7 cellular contexts compared by ENCODE assay signal in the genomic region with DNA sequence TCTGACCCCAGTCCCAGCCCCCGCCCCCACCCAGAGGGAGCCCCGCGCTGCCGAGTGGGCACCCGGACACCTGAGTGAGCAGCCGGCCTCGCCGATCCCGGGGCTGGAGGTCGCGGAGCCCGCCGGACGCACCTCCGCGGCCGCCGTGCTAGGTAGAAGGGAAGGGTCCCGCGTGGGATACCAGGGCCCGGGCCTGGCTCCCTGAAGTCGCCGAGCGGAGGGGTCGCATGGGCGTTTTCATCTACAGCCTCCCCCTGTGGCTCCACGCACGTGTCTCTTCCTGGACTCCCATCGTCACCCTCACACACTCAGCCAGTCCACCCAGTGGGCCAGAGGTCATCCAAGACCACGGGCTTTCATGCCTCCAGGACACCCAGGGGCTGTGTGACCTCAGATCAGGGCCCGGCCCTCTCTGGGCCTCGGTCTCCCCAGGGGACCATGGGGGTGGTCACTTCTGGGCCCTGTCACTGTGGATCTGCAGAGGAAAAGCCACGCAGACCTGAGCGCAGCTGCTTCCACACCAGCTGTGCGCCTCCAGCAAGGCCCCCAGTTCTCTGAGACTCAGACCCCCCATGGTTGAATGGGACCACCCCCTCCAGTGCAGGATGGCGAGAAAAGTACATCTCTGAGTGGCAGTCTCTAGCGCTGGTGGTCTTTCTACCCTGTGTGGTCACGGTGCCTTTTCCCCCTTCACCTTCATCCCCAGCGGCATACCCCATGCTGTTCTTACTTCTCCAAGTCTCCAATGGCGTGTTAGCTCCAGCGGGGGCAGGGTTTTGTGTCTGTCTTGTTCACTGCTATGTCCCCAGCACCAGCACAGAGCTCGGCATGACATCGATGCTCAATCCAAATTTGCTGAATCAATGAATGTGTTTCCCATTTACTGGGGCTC. TPM values are rescaled to one million over a fixed set of nuclear protein-coding genes. Genes with fewer than 3 reads are reported as not detected.
DNase-seq lines count a peak whose midpoint lies in the region; ATAC-seq and TF ChIP-seq lines count a peak whose summit lies in the region.

No MANE protein-coding gene starts in this region.

- H3K27me3 ChIP-seq in cardiac muscle cell (no peaks in the 10 kb centered on the region), sigmoid colon (no peaks in the 10 kb centered on the region)

- no peak overlapping the region for H3K27ac ChIP-seq in cardiac muscle cell
- H3K27ac ChIP-seq in sigmoid colon = peak overlapping the region; percentile 70 to 89 (median 87)

- H3K4me3 Mint-ChIP-seq in HFFc6 (peak overlapping the region; percentile 81), WTC11 (peak overlapping the region; percentile 89)

- no peak for TF ChIP-seq EP300 in sigmoid colon (IDR thresholded peaks at IDR 0.05)

- WGBS in sigmoid colon, 2 donors = 14 to 18% methylated on average over 43 of the region's 43 CpGs

- intact Hi-C loops in sigmoid colon (cut with DNase I) = no loop called here

- H3K36me3 ChIP-seq in cardiac muscle cell = no peaks in the 10 kb centered on the region
- no peaks in the 10 kb centered on the region for H3K36me3 ChIP-seq in sigmoid colon

- POLR2A ChIA-PET in WTC11 (lab: Charles Lee) = no interaction called here

- H3K9me3 Mint-ChIP-seq in HFFc6 (no peaks in the 10 kb centered on the region), WTC11 (no peaks in the 10 kb centered on the region)

- peak; percentile 11; the same call in 1 of the 2 replicates for ATAC-seq in WTC11

- H3K4me1 Mint-ChIP-seq in HFFc6 (ENCODE audit: low read depth) = peaks cover 44% of the 10 kb centered on the region
- H3K4me1 Mint-ChIP-seq in WTC11 = peaks cover 50% of the 10 kb centered on the region

- H3K27me3 Mint-ChIP-seq in HFFc6 (ENCODE audit: insufficient read depth) (no peaks in the 10 kb centered on the region; the same call in 1 of the 2 replicates), WTC11 (ENCODE audit: low read depth) (peaks cover 17% of the 10 kb centered on the region)

- CTCF ChIA-PET in WTC11 (lab: Charles Lee) = interaction anchor here (0.6 to 17.8 kb wide), 16 partner anchors 10 to 189 kb away, joined by 3 to 606 read pairs (median 10); no protein-coding TSS in a partner anchor

- no peak for TF ChIP-seq CTCF in HFFc6 (IDR thresholded peaks at IDR 0.05)
- TF ChIP-seq CTCF in WTC11 (IDR thresholded peaks at IDR 0.05) = no peak
- no peak for TF ChIP-seq CTCF in cardiac muscle cell (IDR thresholded peaks at IDR 0.05; ENCODE audit: low read depth, low read length)
- no peak for TF ChIP-seq CTCF in sigmoid colon (IDR thresholded peaks at IDR 0.05)

- H3K4me1 ChIP-seq in cardiac muscle cell (ENCODE audit: low read depth) (peaks cover 11% of the 10 kb centered on the region), sigmoid colon (peaks cover 2 to 59% (median 43%) of the 10 kb centered on the region in 4 donors)

- H3K36me3 Mint-ChIP-seq in HFFc6 (ENCODE audit: low read depth) (no peaks in the 10 kb centered on the region), WTC11 (no peaks in the 10 kb centered on the region)

- no peak for TF ChIP-seq POLR2A in sigmoid colon (IDR thresholded peaks at IDR 0.05)

- DNase-seq in HFFc6 (no peak), WTC11 (ENCODE audit: low spot score) (no peak), cardiac muscle cell (ENCODE audit: low read depth in 1 of 2, low spot score in 1 of 2) (peak in 1 of 2 donors; percentile 46), sigmoid colon (peak; percentile 77), cerebellum (ENCODE audit: low spot score) (no peak), NOMO-1 treated with DMSO at 0.1 percent for 48 hours (lab: John Stamatoyannopoulos, UW; ENCODE audit: unreplicated experiment) (no peak), putamen (ENCODE audit: low spot score) (no peak)

- H3K4me3 ChIP-seq in cardiac muscle cell = peak overlapping the region; percentile 48
- peak overlapping the region; percentile 30 to 52 (median 51) for H3K4me3 ChIP-seq in sigmoid colon

- peak overlapping the region; percentile 49 for H3K27ac Mint-ChIP-seq in HFFc6
- H3K27ac Mint-ChIP-seq in WTC11 = no peak overlapping the region

- no peaks in the 10 kb centered on the region for H3K9me3 ChIP-seq in cardiac muscle cell (ENCODE audit: low read depth)
- no peaks in the 10 kb centered on the region for H3K9me3 ChIP-seq in sigmoid colon

TF ChIP-seq in WTC11, 78 proteins besides CTCF, POLR2A, EP300 and RAD21:
- no peak for TF ChIP-seq ZNF671 (CRISPR knock-in tag; IDR thresholded peaks at IDR 0.05)
- TF ChIP-seq, protein P1, sequence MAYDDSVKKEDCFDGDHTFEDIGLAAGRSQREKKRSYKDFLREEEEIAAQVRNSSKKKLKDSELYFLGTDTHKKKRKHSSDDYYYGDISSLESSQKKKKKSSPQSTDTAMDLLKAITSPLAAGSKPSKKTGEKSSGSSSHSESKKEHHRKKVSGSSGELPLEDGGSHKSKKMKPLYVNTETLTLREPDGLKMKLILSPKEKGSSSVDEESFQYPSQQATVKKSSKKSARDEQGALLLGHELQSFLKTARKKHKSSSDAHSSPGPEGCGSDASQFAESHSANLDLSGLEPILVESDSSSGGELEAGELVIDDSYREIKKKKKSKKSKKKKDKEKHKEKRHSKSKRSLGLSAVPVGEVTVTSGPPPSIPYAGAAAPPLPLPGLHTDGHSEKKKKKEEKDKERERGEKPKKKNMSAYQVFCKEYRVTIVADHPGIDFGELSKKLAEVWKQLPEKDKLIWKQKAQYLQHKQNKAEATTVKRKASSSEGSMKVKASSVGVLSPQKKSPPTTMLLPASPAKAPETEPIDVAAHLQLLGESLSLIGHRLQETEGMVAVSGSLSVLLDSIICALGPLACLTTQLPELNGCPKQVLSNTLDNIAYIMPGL (CRISPR knock-in tag; IDR thresholded peaks at IDR 0.05) = peak; percentile 18; the same call in 1 of the 2 replicates

RNA-seq across cellular contexts. Expression of a gene that starts 0.6 kb away (rescaled TPM):
- total RNA-seq in HFFc6 (2021; fragmentation: NEBNext Ultra II Directional; extraction: Animal tissue kit (Norgen Biotek cat#: 25700)) = 10 to 100 TPM; 50.9 to 60.5 (median 56.7) TPM
- total RNA-seq in WTC11 (2021) (31.1 to 32.3 TPM (median 31.2 TPM) in 3 replicates), cardiac muscle cell (87.1 and 89.2 TPM in 2 replicates), sigmoid colon (10 to 100 TPM; 29.9 to 91.1 (median 50.7) TPM), cerebellum (79.0 TPM)
- polyA plus RNA-seq in cardiac muscle cell (85.2 and 95.7 TPM in 2 replicates), sigmoid colon (10 to 100 TPM in 1 of 3 donors, 1 to 10 TPM in 2; 2.4 to 29.8 (median 6.5) TPM)
